Comparison of ENCODE assay signal across 18 cellular contexts in genomic region chr1:12778061-12778460, GRCh38. TPM values are rescaled to one million over a fixed set of nuclear protein-coding genes. Genes with fewer than 3 reads are reported as not detected.
A peak's percentile ranks its signal among the peaks of the same experiment; 100 is the strongest.
DNase-seq lines count a peak whose midpoint lies in the region; TF ChIP-seq lines count a peak whose summit lies in the region.
"Had no signal": no experiment of that assay in that cellular context is flagged by ENCODE, and none has a peak within 500 bp of the region (broad histone marks: within the 10 kb centered on the region; RNA-seq: fewer than 3 reads in every experiment).

No MANE protein-coding gene starts in this region.

- H3K27me3 ChIP-seq in right atrium auricular region (no peaks in the 10 kb centered on the region), left ventricle myocardium inferior (ENCODE audit: low read depth) (peaks cover 42% of the 10 kb centered on the region)
- H3K27me3 ChIP-seq: BE2C; BLaER1 treated with 17β-estradiol and CSF1 and Interleukin-3, amounts not matched to agents 10 nM and 100 nM had no signal

- no peaks in the 10 kb centered on the region for H3K36me3 ChIP-seq in right atrium auricular region
- H3K36me3 ChIP-seq in left ventricle myocardium inferior = no peaks in the 10 kb centered on the region
- H3K36me3 ChIP-seq: BE2C; BLaER1 treated with 17β-estradiol and CSF1 and Interleukin-3, amounts not matched to agents 10 nM and 100 nM had no signal

- H3K27ac Mint-ChIP-seq in osteocyte (ENCODE audit: unreplicated experiment) = no peak overlapping the region
- H3K27ac Mint-ChIP-seq: CD14-positive monocyte; CD4-positive, alpha-beta T cell; CD8-positive, alpha-beta memory T cell had no signal

- no peaks in the 10 kb centered on the region for H3K4me1 ChIP-seq in right atrium auricular region
- H3K4me1 ChIP-seq in left ventricle myocardium inferior = no peaks in the 10 kb centered on the region
- H3K4me1 ChIP-seq: BE2C; BLaER1 treated with 17β-estradiol and CSF1 and Interleukin-3, amounts not matched to agents 10 nM and 100 nM had no signal

- no peak overlapping the region for H3K4me3 ChIP-seq in right atrium auricular region
- H3K4me3 ChIP-seq in left ventricle myocardium inferior = no peak overlapping the region
- H3K4me3 ChIP-seq: BLaER1 treated with 17β-estradiol and CSF1 and Interleukin-3, amounts not matched to agents 10 nM and 100 nM had no signal

- TF ChIP-seq CTCF in right atrium auricular region (IDR thresholded peaks at IDR 0.05) = no peak
- TF ChIP-seq CTCF in left ventricle myocardium inferior (IDR thresholded peaks at IDR 0.05; ENCODE audit: borderline replicate concordance) = no peak
- no peak for TF ChIP-seq CTCF in GM13977 (IDR thresholded peaks at IDR 0.05; ENCODE audit: extremely low read depth, insufficient read depth, missing control alignments)
- no peak for TF ChIP-seq CTCF in osteocyte (IDR thresholded peaks at IDR 0.05)

- H3K27ac ChIP-seq in right atrium auricular region (no peak overlapping the region), left ventricle myocardium inferior (replicated peaks) (no peak overlapping the region)
- H3K27ac ChIP-seq: 22Rv1; BLaER1 treated with 17β-estradiol and CSF1 and Interleukin-3, amounts not matched to agents 10 nM and 100 nM had no signal

- H3K4me3 Mint-ChIP-seq in osteocyte (ENCODE audit: unreplicated experiment) = no peak overlapping the region
- H3K4me3 Mint-ChIP-seq: CD14-positive monocyte; CD4-positive, alpha-beta T cell; CD8-positive, alpha-beta memory T cell had no signal

- peaks cover 0 to under 1% of the 10 kb centered on the region in 2 donors for H3K9me3 ChIP-seq in right atrium auricular region
- peaks cover 5% of the 10 kb centered on the region for H3K9me3 ChIP-seq in left ventricle myocardium inferior (replicated peaks)
- H3K9me3 ChIP-seq: BE2C had no signal

- in situ Hi-C loops in GM13977 (cut with MboI; ENCODE audit: low pct_unique_long_range_greater_than_20kb, low sequenced_read_pairs, unreplicated experiment) = no loop called here

- no peaks in the 10 kb centered on the region for H3K4me1 Mint-ChIP-seq in osteocyte (ENCODE audit: unreplicated experiment)
- H3K4me1 Mint-ChIP-seq: CD14-positive monocyte; CD8-positive, alpha-beta memory T cell had no signal

- H3K36me3 Mint-ChIP-seq in osteocyte (ENCODE audit: unreplicated experiment) = no peaks in the 10 kb centered on the region
- H3K36me3 Mint-ChIP-seq: CD14-positive monocyte; CD8-positive, alpha-beta memory T cell had no signal

- DNase-seq in right atrium auricular region (ENCODE audit: low spot score) (peak; percentile 16), left ventricle myocardium inferior (no peak), GM13977 (ENCODE audit: low spot score) (peak; percentile 1), osteocyte (ENCODE audit: extremely low spot score, unreplicated experiment) (peak; percentile 34), DMS79 treated with DMSO at 0.1 percent for 48 hours (lab: John Stamatoyannopoulos, UW) (no peak), DMS114 treated with DMSO at 0.1 percent for 48 hours (lab: John Stamatoyannopoulos, UW; ENCODE audit: unreplicated experiment) (no peak)
- DNase-seq: AML-193; BE2C; CD4-positive, alpha-beta T cell; CD8-positive, alpha-beta memory T cell; DMS 273 treated with DMSO at 0.1 percent for 48 hours; DMS53; DND-41; GOT3; HCEC 1CT had no signal

- H3K9me3 Mint-ChIP-seq in osteocyte (ENCODE audit: unreplicated experiment) = peaks cover 4% of the 10 kb centered on the region
- H3K9me3 Mint-ChIP-seq: CD4-positive, alpha-beta T cell had no signal

- peaks cover under 1% of the 10 kb centered on the region for H3K27me3 Mint-ChIP-seq in osteocyte (ENCODE audit: unreplicated experiment)

- intact Hi-C loops in left ventricle myocardium inferior (cut with micrococcal nuclease) = no loop called here

RNA-seq across cellular contexts. Expression of gene PRAMEF12, which starts 4.5 kb away (rescaled TPM):
- not detected for total RNA-seq in right atrium auricular region
- total RNA-seq in left ventricle myocardium inferior = not detected
- total RNA-seq in osteocyte = not detected in 2 replicates
- total RNA-seq: CD4-positive, alpha-beta T cell; CD8-positive, alpha-beta memory T cell had no signal

RNA-seq across cellular contexts. Expression of gene PRAMEF1, which starts 13.1 kb away (rescaled TPM):
- total RNA-seq in right atrium auricular region (not detected), left ventricle myocardium inferior (not detected), osteocyte (not detected in 2 replicates)
- total RNA-seq: CD4-positive, alpha-beta T cell; CD8-positive, alpha-beta memory T cell had no signal

RNA-seq across cellular contexts. Expression of gene CFAP107, which starts 32.1 kb away (rescaled TPM):
- not detected for total RNA-seq in right atrium auricular region
- not detected for total RNA-seq in left ventricle myocardium inferior
- total RNA-seq in osteocyte = not detected in 2 replicates
- total RNA-seq: CD4-positive, alpha-beta T cell; CD8-positive, alpha-beta memory T cell had no signal

RNA-seq across cellular contexts. Expression of gene PRAMEF11, which starts 53.1 kb away (rescaled TPM):
- total RNA-seq in right atrium auricular region (not detected), left ventricle myocardium inferior (not detected), osteocyte (not detected in 2 replicates)
- total RNA-seq: CD4-positive, alpha-beta T cell; CD8-positive, alpha-beta memory T cell had no signal

Comparison
In these comparisons a context has a peak if more than half of its experiments do, and no peak if none do; other contexts are left out.
1. DNase-seq: peak in right atrium auricular region (single experiment), GM13977 (single experiment) and osteocyte (single experiment); none in left ventricle myocardium inferior (single experiment), DMS79 treated with DMSO at 0.1 percent for 48 hours (single experiment) and DMS114 treated with DMSO at 0.1 percent for 48 hours (single experiment).